In genomic region chr17:43533699-43534098, GRCh38 we compare ENCODE assay signal across 23 cellular contexts.
"Had no signal": no experiment of that assay in that cellular context is flagged by ENCODE, and none has a peak within 500 bp of the region (broad histone marks: within the 10 kb centered on the region; RNA-seq: fewer than 3 reads in every experiment).

No MANE protein-coding gene starts in this region.

- H3K36me3 ChIP-seq: thoracic aorta, upper lobe of left lung had no signal

- H2AFZ ChIP-seq: parathyroid adenoma had no signal

- H3K27ac ChIP-seq: neutrophil, parathyroid adenoma, spleen, thoracic aorta, upper lobe of left lung had no signal

- H3K27me3 ChIP-seq: neutrophil, spleen, upper lobe of left lung had no signal

- H3K27me3 Mint-ChIP-seq: brain; central memory CD8-positive, alpha-beta T cell; natural killer cell treated with Interleukin-12 subunit alpha and Interleukin-12 subunit beta and Interleukin-15 and Interleukin-18, amount 100 ng/mL, for 72 hours; stimulated activated memory B cell treated with anti-CD40 and anti-IgM and Interleukin-4, amounts not matched to agents 10 μg/mL and 1 μg/mL and 100 μg/mL, for 72 hours had no signal

- DNase-seq: activated CD4-positive, alpha-beta T cell treated with anti-CD3 and anti-CD28 coated beads, Interleukin-2, amount 50 U/mL, for 1 hour; activated CD8-positive, alpha-beta memory T cell treated with anti-CD3 and anti-CD28 coated beads, Interleukin-2, amount 50 U/mL, for 4 hours; activated naive CD4-positive, alpha-beta T cell treated with anti-CD3 and anti-CD28 coated beads for 36 hours; activated T-cell treated with anti-CD3 and anti-CD28 coated beads, Interleukin-2, amount 50 U/mL, for 4 hours; cortex of kidney; effector CD4-positive, alpha-beta T cell; foreskin fibroblast; glutamatergic neuron; hippocampal formation; stimulated activated CD4-positive, alpha-beta T cell treated with anti-CD3 and anti-CD28 coated beads, Interleukin-4, amount 100 ng/mL, for 4 hours; T1000; upper lobe of left lung had no signal

- H3K9me3 Mint-ChIP-seq: activated naive CD4-positive, alpha-beta T cell treated with anti-CD3 and anti-CD28 coated beads for 36 hours; activated T-cell treated with anti-CD3 and anti-CD28 coated beads, Interleukin-2, amount 50 U/mL, for 4 hours; brain; central memory CD8-positive, alpha-beta T cell; mesothelial cell of epicardium; natural killer cell treated with Interleukin-12 subunit alpha and Interleukin-12 subunit beta and Interleukin-15 and Interleukin-18, amount 100 ng/mL, for 72 hours; stimulated activated memory B cell treated with anti-CD40 and anti-IgM and Interleukin-4, amounts not matched to agents 10 μg/mL and 1 μg/mL and 100 μg/mL, for 72 hours had no signal

- H3K9me3 ChIP-seq: neutrophil, spleen, thoracic aorta, upper lobe of left lung had no signal

- H3K27ac Mint-ChIP-seq: activated naive CD4-positive, alpha-beta T cell treated with anti-CD3 and anti-CD28 coated beads for 36 hours; brain; mesothelial cell of epicardium; natural killer cell treated with Interleukin-12 subunit alpha and Interleukin-12 subunit beta and Interleukin-15 and Interleukin-18, amount 100 ng/mL, for 72 hours; stimulated activated memory B cell treated with anti-CD40 and anti-IgM and Interleukin-4, amounts not matched to agents 10 μg/mL and 1 μg/mL and 100 μg/mL, for 72 hours had no signal

- H3K9ac ChIP-seq: parathyroid adenoma had no signal

- H3K4me3 ChIP-seq: lung, spleen, thoracic aorta, upper lobe of left lung had no signal

- H3K36me3 Mint-ChIP-seq: mesothelial cell of epicardium; natural killer cell treated with Interleukin-12 subunit alpha and Interleukin-12 subunit beta and Interleukin-15 and Interleukin-18, amount 100 ng/mL, for 72 hours had no signal

- H3K79me2 ChIP-seq: parathyroid adenoma had no signal

- ATAC-seq: activated CD4-positive, CD25-positive, alpha-beta regulatory T cell treated with anti-CD3 and anti-CD28 coated beads, Interleukin-2, amount 50 U/mL, for 24 hours; activated T-cell treated with anti-CD3 and anti-CD28 coated beads, Interleukin-2, amount 50 U/mL, for 4 hours; natural killer cell treated with Interleukin-12 subunit alpha and Interleukin-12 subunit beta and Interleukin-15 and Interleukin-18, amount 100 ng/mL, for 72 hours; stimulated activated memory B cell treated with anti-CD40 and anti-IgM and Interleukin-4, amounts not matched to agents 10 μg/mL and 1 μg/mL and 100 μg/mL, for 72 hours had no signal

- H3K4me3 Mint-ChIP-seq: activated naive CD4-positive, alpha-beta T cell treated with anti-CD3 and anti-CD28 coated beads for 36 hours; activated T-cell treated with anti-CD3 and anti-CD28 coated beads, Interleukin-2, amount 50 U/mL, for 4 hours; brain; central memory CD8-positive, alpha-beta T cell; mesothelial cell of epicardium; natural killer cell treated with Interleukin-12 subunit alpha and Interleukin-12 subunit beta and Interleukin-15 and Interleukin-18, amount 100 ng/mL, for 72 hours; stimulated activated memory B cell treated with anti-CD40 and anti-IgM and Interleukin-4, amounts not matched to agents 10 μg/mL and 1 μg/mL and 100 μg/mL, for 72 hours had no signal
